Comparison of ENCODE assay signal across 1 cellular context in genomic region chr13:54184576-54184975, GRCh38.
TF ChIP-seq lines count a peak whose summit lies in the region.

No MANE protein-coding gene starts in this region.

TF ChIP-seq in GM23338, 12 proteins besides CTCF, POLR2A, EP300 and RAD21 (continued from another document):
- TF ChIP-seq REST (IDR thresholded peaks at IDR 0.05; ENCODE audit: unreplicated experiment) (no peak), EZH2phosphoT487 (IDR thresholded peaks at IDR 0.05; ENCODE audit: unreplicated experiment) (no peak), CREB1 (CRISPR knock-in tag; IDR thresholded peaks at IDR 0.05; ENCODE audit: low read depth) (no peak), EZH2 (IDR thresholded peaks at IDR 0.05; ENCODE audit: low read depth, unreplicated experiment) (no peak), ZNF462 (CRISPR knock-in tag; IDR thresholded peaks at IDR 0.05) (no peak), NANOG (IDR thresholded peaks at IDR 0.05; ENCODE audit: borderline replicate concordance) (no peak), STAT1 (IDR thresholded peaks at IDR 0.05; ENCODE audit: unreplicated experiment) (no peak), JUNB (IDR thresholded peaks at IDR 0.05; ENCODE audit: unreplicated experiment) (no peak), ZNF331 (CRISPR knock-in tag; IDR thresholded peaks at IDR 0.05; ENCODE audit: low read depth) (no peak), ZNF114 (CRISPR knock-in tag; IDR thresholded peaks at IDR 0.05) (no peak)
- TF ChIP-seq, protein P1, sequence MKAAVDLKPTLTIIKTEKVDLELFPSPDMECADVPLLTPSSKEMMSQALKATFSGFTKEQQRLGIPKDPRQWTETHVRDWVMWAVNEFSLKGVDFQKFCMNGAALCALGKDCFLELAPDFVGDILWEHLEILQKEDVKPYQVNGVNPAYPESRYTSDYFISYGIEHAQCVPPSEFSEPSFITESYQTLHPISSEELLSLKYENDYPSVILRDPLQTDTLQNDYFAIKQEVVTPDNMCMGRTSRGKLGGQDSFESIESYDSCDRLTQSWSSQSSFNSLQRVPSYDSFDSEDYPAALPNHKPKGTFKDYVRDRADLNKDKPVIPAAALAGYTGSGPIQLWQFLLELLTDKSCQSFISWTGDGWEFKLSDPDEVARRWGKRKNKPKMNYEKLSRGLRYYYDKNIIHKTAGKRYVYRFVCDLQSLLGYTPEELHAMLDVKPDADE (IDR thresholded peaks at IDR 0.05), result no peak
